Comparison of ENCODE assay signal across 1 cellular context in genomic region chr5:132830436-132831094, GRCh38.
TF ChIP-seq lines count a peak whose summit lies in the region.

Gene SHROOM1 (minus strand): TSS chr5:132830647. CDS start chr5:132826140, 4,507 bp downstream.

TF ChIP-seq in K562, 482 proteins besides CTCF, POLR2A, EP300 and RAD21 (continued from another document and continues in another):
- TF ChIP-seq SAFB2 (IDR thresholded peaks at IDR 0.05; ENCODE audit: borderline replicate concordance, low read depth, low read length, severe bottlenecking), result no peak
- no peak for TF ChIP-seq CBFB (CRISPR knock-in tag; IDR thresholded peaks at IDR 0.05)
- TF ChIP-seq ZC3H8 (IDR thresholded peaks at IDR 0.05), result no peak
- peak; percentile 72 for TF ChIP-seq VEZF1 (CRISPR knock-in tag; IDR thresholded peaks at IDR 0.05)
- TF ChIP-seq MED1 (CRISPR knock-in tag; IDR thresholded peaks at IDR 0.05; ENCODE audit: borderline replicate concordance), result no peak
- no peak for TF ChIP-seq RUNX1 (IDR thresholded peaks at IDR 0.05; ENCODE audit: low read depth)
- TF ChIP-seq ZNF174 (CRISPR knock-in tag; IDR thresholded peaks at IDR 0.05), result no peak
- TF ChIP-seq, protein P1, sequence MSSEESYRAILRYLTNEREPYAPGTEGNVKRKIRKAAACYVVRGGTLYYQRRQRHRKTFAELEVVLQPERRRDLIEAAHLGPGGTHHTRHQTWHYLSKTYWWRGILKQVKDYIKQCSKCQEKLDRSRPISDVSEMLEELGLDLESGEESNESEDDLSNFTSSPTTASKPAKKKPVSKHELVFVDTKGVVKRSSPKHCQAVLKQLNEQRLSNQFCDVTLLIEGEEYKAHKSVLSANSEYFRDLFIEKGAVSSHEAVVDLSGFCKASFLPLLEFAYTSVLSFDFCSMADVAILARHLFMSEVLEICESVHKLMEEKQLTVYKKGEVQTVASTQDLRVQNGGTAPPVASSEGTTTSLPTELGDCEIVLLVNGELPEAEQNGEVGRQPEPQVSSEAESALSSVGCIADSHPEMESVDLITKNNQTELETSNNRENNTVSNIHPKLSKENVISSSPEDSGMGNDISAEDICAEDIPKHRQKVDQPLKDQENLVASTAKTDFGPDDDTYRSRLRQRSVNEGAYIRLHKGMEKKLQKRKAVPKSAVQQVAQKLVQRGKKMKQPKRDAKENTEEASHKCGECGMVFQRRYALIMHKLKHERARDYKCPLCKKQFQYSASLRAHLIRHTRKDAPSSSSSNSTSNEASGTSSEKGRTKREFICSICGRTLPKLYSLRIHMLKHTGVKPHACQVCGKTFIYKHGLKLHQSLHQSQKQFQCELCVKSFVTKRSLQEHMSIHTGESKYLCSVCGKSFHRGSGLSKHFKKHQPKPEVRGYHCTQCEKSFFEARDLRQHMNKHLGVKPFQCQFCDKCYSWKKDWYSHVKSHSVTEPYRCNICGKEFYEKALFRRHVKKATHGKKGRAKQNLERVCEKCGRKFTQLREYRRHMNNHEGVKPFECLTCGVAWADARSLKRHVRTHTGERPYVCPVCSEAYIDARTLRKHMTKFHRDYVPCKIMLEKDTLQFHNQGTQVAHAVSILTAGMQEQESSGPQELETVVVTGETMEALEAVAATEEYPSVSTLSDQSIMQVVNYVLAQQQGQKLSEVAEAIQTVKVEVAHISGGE (CRISPR knock-in tag; IDR thresholded peaks at IDR 0.05), result no peak
- TF ChIP-seq ZNF263 (CRISPR knock-in tag; IDR thresholded peaks at IDR 0.05; ENCODE audit: borderline replicate concordance), result peak; percentile 23; the same call in 1 of the 2 replicates
- 0 out of 4 replicates have a peak, but pooled peaks of 1 of the 2 experiments have one; percentile 14 for TF ChIP-seq TRIM24 (IDR thresholded peaks at IDR 0.05)
- TF ChIP-seq HCFC1 (IDR thresholded peaks at IDR 0.05; ENCODE audit: low read depth, low read length), result no peak; the same call in 1 of the 2 replicates
- TF ChIP-seq NFIC (IDR thresholded peaks at IDR 0.05), result no peak
- TF ChIP-seq, protein P2, sequence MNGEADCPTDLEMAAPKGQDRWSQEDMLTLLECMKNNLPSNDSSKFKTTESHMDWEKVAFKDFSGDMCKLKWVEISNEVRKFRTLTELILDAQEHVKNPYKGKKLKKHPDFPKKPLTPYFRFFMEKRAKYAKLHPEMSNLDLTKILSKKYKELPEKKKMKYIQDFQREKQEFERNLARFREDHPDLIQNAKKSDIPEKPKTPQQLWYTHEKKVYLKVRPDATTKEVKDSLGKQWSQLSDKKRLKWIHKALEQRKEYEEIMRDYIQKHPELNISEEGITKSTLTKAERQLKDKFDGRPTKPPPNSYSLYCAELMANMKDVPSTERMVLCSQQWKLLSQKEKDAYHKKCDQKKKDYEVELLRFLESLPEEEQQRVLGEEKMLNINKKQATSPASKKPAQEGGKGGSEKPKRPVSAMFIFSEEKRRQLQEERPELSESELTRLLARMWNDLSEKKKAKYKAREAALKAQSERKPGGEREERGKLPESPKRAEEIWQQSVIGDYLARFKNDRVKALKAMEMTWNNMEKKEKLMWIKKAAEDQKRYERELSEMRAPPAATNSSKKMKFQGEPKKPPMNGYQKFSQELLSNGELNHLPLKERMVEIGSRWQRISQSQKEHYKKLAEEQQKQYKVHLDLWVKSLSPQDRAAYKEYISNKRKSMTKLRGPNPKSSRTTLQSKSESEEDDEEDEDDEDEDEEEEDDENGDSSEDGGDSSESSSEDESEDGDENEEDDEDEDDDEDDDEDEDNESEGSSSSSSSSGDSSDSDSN (IDR thresholded peaks at IDR 0.05; ENCODE audit: borderline replicate concordance in 1 of 2, low read depth in 2 of 2, low read length in 2 of 2), result peak; percentile 90 to 96
- no peak for TF ChIP-seq ZNF696 (CRISPR knock-in tag; conservative IDR thresholded peaks at IDR 0.05)
- TF ChIP-seq, protein P3, sequence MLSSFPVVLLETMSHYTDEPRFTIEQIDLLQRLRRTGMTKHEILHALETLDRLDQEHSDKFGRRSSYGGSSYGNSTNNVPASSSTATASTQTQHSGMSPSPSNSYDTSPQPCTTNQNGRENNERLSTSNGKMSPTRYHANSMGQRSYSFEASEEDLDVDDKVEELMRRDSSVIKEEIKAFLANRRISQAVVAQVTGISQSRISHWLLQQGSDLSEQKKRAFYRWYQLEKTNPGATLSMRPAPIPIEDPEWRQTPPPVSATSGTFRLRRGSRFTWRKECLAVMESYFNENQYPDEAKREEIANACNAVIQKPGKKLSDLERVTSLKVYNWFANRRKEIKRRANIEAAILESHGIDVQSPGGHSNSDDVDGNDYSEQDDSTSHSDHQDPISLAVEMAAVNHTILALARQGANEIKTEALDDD (IDR thresholded peaks at IDR 0.05), result no peak
- TF ChIP-seq, protein P4, sequence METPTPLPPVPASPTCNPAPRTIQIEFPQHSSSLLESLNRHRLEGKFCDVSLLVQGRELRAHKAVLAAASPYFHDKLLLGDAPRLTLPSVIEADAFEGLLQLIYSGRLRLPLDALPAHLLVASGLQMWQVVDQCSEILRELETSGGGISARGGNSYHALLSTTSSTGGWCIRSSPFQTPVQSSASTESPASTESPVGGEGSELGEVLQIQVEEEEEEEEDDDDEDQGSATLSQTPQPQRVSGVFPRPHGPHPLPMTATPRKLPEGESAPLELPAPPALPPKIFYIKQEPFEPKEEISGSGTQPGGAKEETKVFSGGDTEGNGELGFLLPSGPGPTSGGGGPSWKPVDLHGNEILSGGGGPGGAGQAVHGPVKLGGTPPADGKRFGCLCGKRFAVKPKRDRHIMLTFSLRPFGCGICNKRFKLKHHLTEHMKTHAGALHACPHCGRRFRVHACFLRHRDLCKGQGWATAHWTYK (CRISPR knock-in tag; IDR thresholded peaks at IDR 0.05), result peak; percentile 59; the same call in 1 of the 2 replicates
- no peak for TF ChIP-seq HMGXB4 (CRISPR knock-in tag; IDR thresholded peaks at IDR 0.05)
- peak; percentile 88 for TF ChIP-seq CXXC5 (CRISPR knock-in tag; IDR thresholded peaks at IDR 0.05)
- no peak for TF ChIP-seq ZNF431 (CRISPR knock-in tag; IDR thresholded peaks at IDR 0.05)
- no peak; the same call in 1 of the 2 replicates for TF ChIP-seq TCF15 (CRISPR knock-in tag; IDR thresholded peaks at IDR 0.05)
- peak; percentile 55; the same call in 1 of the 2 replicates for TF ChIP-seq KAT7 (CRISPR knock-in tag; IDR thresholded peaks at IDR 0.05; ENCODE audit: borderline replicate concordance)
- peak; percentile 18 for TF ChIP-seq RBBP5 (IDR thresholded peaks at IDR 0.05; ENCODE audit: borderline replicate concordance, insufficient read depth, low read length, poor library complexity, severe bottlenecking)
- TF ChIP-seq TAF7 (tag; IDR thresholded peaks at IDR 0.05), result peak; percentile 35; the same call in 1 of the 2 replicates
- TF ChIP-seq CCAR2 (IDR thresholded peaks at IDR 0.05; ENCODE audit: low read depth, low read length), result no peak
- TF ChIP-seq XRCC4 (IDR thresholded peaks at IDR 0.05; ENCODE audit: extremely low read depth, insufficient read depth, insufficient read length), result no peak
- TF ChIP-seq ETS1 (conservative IDR thresholded peaks at IDR 0.05; ENCODE audit: control insufficient read depth, low read depth, low read length), result no peak
- peak; percentile 80 for TF ChIP-seq PHF20 (IDR thresholded peaks at IDR 0.05; ENCODE audit: partially characterized antibody)
- TF ChIP-seq L3MBTL2 (IDR thresholded peaks at IDR 0.05), result peak; percentile 90
- TF ChIP-seq ZBTB1 (CRISPR knock-in tag; IDR thresholded peaks at IDR 0.05; ENCODE audit: borderline replicate concordance, low read depth), result no peak
- peak; percentile 93 for TF ChIP-seq RB1 (IDR thresholded peaks at IDR 0.05; ENCODE audit: low read depth)
- TF ChIP-seq CCNT2 (IDR thresholded peaks at IDR 0.05; ENCODE audit: borderline replicate concordance, extremely low read depth, insufficient read length, low read depth, low read length), result peak; percentile 67
- TF ChIP-seq ETS2 (tag; IDR thresholded peaks at IDR 0.05; ENCODE audit: borderline replicate concordance, poor library complexity, severe bottlenecking), result no peak
- no peak for TF ChIP-seq STAT6 (CRISPR knock-in tag; IDR thresholded peaks at IDR 0.05)
- 0 out of 4 replicates have a peak, but pooled peaks of 1 of the 2 experiments have one; percentile 61 for TF ChIP-seq FOXA3 (CRISPR knock-in tag; conservative IDR thresholded peaks at IDR 0.05 in 1 of 2, IDR thresholded peaks at IDR 0.05 in 1 of 2)
- peak; percentile 55 for TF ChIP-seq ETV1 (tag; conservative IDR thresholded peaks at IDR 0.05; ENCODE audit: low read depth)
- peak; percentile 66; the same call in 1 of the 2 replicates for TF ChIP-seq NFRKB (IDR thresholded peaks at IDR 0.05; ENCODE audit: low read depth)
- TF ChIP-seq PHB2 (IDR thresholded peaks at IDR 0.05; ENCODE audit: low read depth), result no peak
- TF ChIP-seq HINFP (tag; conservative IDR thresholded peaks at IDR 0.05; ENCODE audit: low read depth), result peak; percentile 74
- no peak for TF ChIP-seq MBD1 (CRISPR knock-in tag; IDR thresholded peaks at IDR 0.05)
